Comparison of ENCODE assay signal across 8 cellular contexts in the genomic region with DNA sequence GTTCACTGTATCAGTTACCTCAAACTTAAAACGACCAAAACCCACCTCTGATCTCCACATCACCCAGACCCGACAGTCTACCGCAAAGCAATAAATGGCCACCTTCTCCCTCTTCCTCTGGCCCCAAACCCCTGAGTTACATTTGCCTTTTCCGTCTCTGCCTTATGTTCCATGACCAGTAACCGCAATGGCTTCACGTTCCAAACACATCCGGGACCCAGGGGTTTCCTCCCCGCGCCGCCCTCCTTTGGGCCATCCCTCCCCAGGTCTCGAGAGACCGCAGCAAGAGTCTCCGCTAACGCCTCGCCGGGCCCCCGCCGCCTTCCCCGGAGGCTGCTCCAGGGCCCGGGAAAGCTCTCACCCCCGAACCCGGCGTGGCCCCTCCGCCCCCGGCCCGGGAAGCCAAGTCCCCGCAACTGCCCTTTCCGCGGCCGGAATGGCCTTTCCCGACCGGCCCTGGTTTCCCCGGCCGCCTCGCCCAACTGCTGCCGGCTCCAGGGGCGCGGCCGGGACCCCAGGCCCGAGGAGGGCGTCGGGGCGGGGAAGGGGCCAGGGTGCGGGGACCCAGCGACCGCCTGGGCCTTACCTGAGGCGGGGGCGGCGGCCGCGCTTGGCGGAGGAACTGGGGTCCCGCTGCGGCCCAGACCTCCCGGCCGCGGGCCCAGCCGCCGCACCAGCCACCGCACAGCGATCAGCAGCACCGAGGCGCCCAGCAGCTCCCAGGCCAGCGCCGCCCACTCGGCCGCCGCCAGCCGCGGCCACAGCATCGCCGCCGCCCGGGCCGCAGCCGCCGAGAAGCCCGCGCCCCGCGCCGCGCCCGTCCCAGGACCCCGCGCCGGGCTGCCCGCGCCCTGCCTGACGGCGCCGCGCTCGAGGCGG. TPM values are rescaled to one million over a fixed set of nuclear protein-coding genes. Genes with fewer than 3 reads are reported as not detected.
DNase-seq lines count a peak whose midpoint lies in the region; ATAC-seq and TF ChIP-seq lines count a peak whose summit lies in the region.

TSS of gene ANKLE2 (minus strand) at position 801 of the 879 bp plus-strand sequence. CDS start at position 767, 34 bp downstream.

- intact Hi-C loops in PC-3 (cut with micrococcal nuclease), result loop anchor here (5.0 kb wide), 2 partner anchors 49 to 74 kb away; partner anchors contain the start of genes PGAM5, POLE and PXMP2

- H2AFZ ChIP-seq in PC-3 (ENCODE audit: low read length) (peak within 1 kb of the TSS; percentile 88), fibroblast of lung (ENCODE audit: low read length) (peak within 1 kb of the TSS; percentile 67), neural cell (ENCODE audit: low read depth, low read length) (peak within 1 kb of the TSS; percentile 88)

- H3K4me1 Mint-ChIP-seq in stimulated activated naive CD8-positive, alpha-beta T cell treated with anti-CD3 and anti-CD28 coated beads, Interleukin-15, amount 100 ng/mL, for 72 hours, result peaks cover 48% of the 10 kb centered on the region

- H3K27me3 Mint-ChIP-seq in stimulated activated naive CD8-positive, alpha-beta T cell treated with anti-CD3 and anti-CD28 coated beads, Interleukin-15, amount 100 ng/mL, for 72 hours, result no peaks in the 10 kb centered on the region

- POLR2A ChIA-PET in PC-3 (lab: Charles Lee; ENCODE audit: unreplicated experiment), result no interaction called here

- peak within 1 kb of the TSS; percentile 99 for H3K4me2 ChIP-seq in PC-3 (ENCODE audit: low read length)
- peak within 1 kb of the TSS; percentile 80 for H3K4me2 ChIP-seq in fibroblast of lung (ENCODE audit: extremely low read depth, insufficient read depth, low read length)
- peak within 1 kb of the TSS; percentile 76 for H3K4me2 ChIP-seq in neural cell (ENCODE audit: low read length)

- DNase-seq in AG09309 (ENCODE audit: low read depth), result peak; percentile 23
- DNase-seq in PC-3, result peak; percentile 60
- peak; percentile 49 for DNase-seq in activated T-helper 1 cell treated with Interleukin-2 at 50 U/mL for 16 hours (ENCODE audit: low read depth)
- DNase-seq in fibroblast of lung (ENCODE audit: low read depth in 2 of 2), result peak; percentile 62 to 80
- peak; percentile 56 to 81 for DNase-seq in stimulated activated naive CD8-positive, alpha-beta T cell treated with anti-CD3 and anti-CD28 coated beads, Interleukin-15, amount 100 ng/mL, for 72 hours

- peak within 1 kb of the TSS; percentile 97 to 99 for H3K4me3 Mint-ChIP-seq in stimulated activated naive CD8-positive, alpha-beta T cell treated with anti-CD3 and anti-CD28 coated beads, Interleukin-15, amount 100 ng/mL, for 72 hours

- H3K27ac ChIP-seq in PC-3 (ENCODE audit: low read length), result peak within 1 kb of the TSS; percentile 86
- peak within 1 kb of the TSS; percentile 94 for H3K27ac ChIP-seq in fibroblast of lung (ENCODE audit: insufficient read depth, low read length)
- H3K27ac ChIP-seq in neural cell (ENCODE audit: low read length), result peak within 1 kb of the TSS; percentile 91

- no peaks in the 10 kb centered on the region for H3K9me3 Mint-ChIP-seq in stimulated activated naive CD8-positive, alpha-beta T cell treated with anti-CD3 and anti-CD28 coated beads, Interleukin-15, amount 100 ng/mL, for 72 hours

- H3K9me2 ChIP-seq in PC-3 (replicated peaks; ENCODE audit: low read length), result no peaks in the 10 kb centered on the region
- H3K9me2 ChIP-seq in neural cell (ENCODE audit: insufficient read depth, low read length), result no peaks in the 10 kb centered on the region

- peaks cover 15% of the 10 kb centered on the region for H3K4me1 ChIP-seq in PC-3 (ENCODE audit: insufficient read depth, low read length)
- H3K4me1 ChIP-seq in fibroblast of lung (ENCODE audit: control insufficient read depth, extremely low read depth, insufficient read depth, low read length), result peaks cover 4% of the 10 kb centered on the region

- peaks cover 33% of the 10 kb centered on the region for H4K20me1 ChIP-seq in PC-3 (ENCODE audit: low read length)
- peaks cover 3% of the 10 kb centered on the region for H4K20me1 ChIP-seq in fibroblast of lung (ENCODE audit: control insufficient read depth, extremely low read depth, insufficient read depth, low read length)
- H4K20me1 ChIP-seq in neural cell (ENCODE audit: insufficient read depth), result no peaks in the 10 kb centered on the region

- H3K27me3 ChIP-seq in PC-3 (ENCODE audit: low read length) (no peaks in the 10 kb centered on the region), fibroblast of lung (ENCODE audit: control insufficient read depth, insufficient read depth, low read length) (no peaks in the 10 kb centered on the region), neural cell (ENCODE audit: insufficient read depth, low read depth, low read length) (no peaks in the 10 kb centered on the region)

- no peaks in the 10 kb centered on the region for H3F3A ChIP-seq in PC-3 (ENCODE audit: low read length, unreplicated experiment)
- no peaks in the 10 kb centered on the region for H3F3A ChIP-seq in neural cell (ENCODE audit: insufficient read depth, low read length, poor library complexity, severe bottlenecking)

- H3K36me3 ChIP-seq in PC-3 (ENCODE audit: low read depth, low read length), result peaks cover 7% of the 10 kb centered on the region; the same call in 1 of the 2 replicates
- H3K36me3 ChIP-seq in fibroblast of lung (ENCODE audit: control insufficient read depth, insufficient read depth, low read length), result peaks cover 2% of the 10 kb centered on the region
- H3K36me3 ChIP-seq in neural cell (ENCODE audit: insufficient read depth, low read length), result no peaks in the 10 kb centered on the region

- TF ChIP-seq RAD21 in neural cell (conservative IDR thresholded peaks at IDR 0.05), result no peak

- H3K4me3 ChIP-seq in AG09309 (ENCODE audit: control insufficient read depth, low read depth, low read length), result peak within 1 kb of the TSS; percentile 73
- H3K4me3 ChIP-seq in PC-3 (ENCODE audit: low read length), result peak within 1 kb of the TSS; percentile 77
- peak within 1 kb of the TSS; percentile 77 to 95 (median 82) for H3K4me3 ChIP-seq in fibroblast of lung (replicated peaks in 1 of 4; ENCODE audit: control extremely low read depth in 1 of 4, insufficient read depth in 1 of 4, low read depth in 3 of 4, low read length in 4 of 4)
- peak within 1 kb of the TSS; percentile 96 for H3K4me3 ChIP-seq in neural cell (ENCODE audit: low read length)

- H3K79me2 ChIP-seq in PC-3 (ENCODE audit: low read length) (peaks cover 63% of the 10 kb centered on the region), fibroblast of lung (ENCODE audit: control insufficient read depth, insufficient read depth, low read length) (peaks cover 47% of the 10 kb centered on the region), neural cell (replicated peaks; ENCODE audit: insufficient read depth, low read length) (peaks cover 39% of the 10 kb centered on the region)

- TF ChIP-seq CTCF in AG09309 (IDR thresholded peaks at IDR 0.05; ENCODE audit: control insufficient read depth, insufficient read depth, low read depth, low read length, missing control alignments) (no peak), PC-3 (conservative IDR thresholded peaks at IDR 0.05; ENCODE audit: low read depth, low read length) (no peak), fibroblast of lung (conservative IDR thresholded peaks at IDR 0.05 in 1 of 2, IDR thresholded peaks at IDR 0.05 in 1 of 2; ENCODE audit: low read depth in 1 of 2, low read length in 2 of 2) (no peak), neural cell (IDR thresholded peaks at IDR 0.05; ENCODE audit: poor library complexity, severe bottlenecking) (no peak)

- ATAC-seq in GM18867 (IDR thresholded peaks at IDR 0.05; ENCODE audit: unreplicated experiment) (peak; percentile 32), HG03103 (IDR thresholded peaks at IDR 0.05; ENCODE audit: low read depth, unreplicated experiment) (peak; percentile 27), PC-3 (peak; percentile 42)
- ATAC-seq in stimulated activated naive CD8-positive, alpha-beta T cell treated with anti-CD3 and anti-CD28 coated beads, Interleukin-15, amount 100 ng/mL, for 72 hours, result peak; percentile 68

- TF ChIP-seq EP300 in neural cell (conservative IDR thresholded peaks at IDR 0.05; ENCODE audit: poor library complexity, severe bottlenecking), result no peak

- peak within 1 kb of the TSS; percentile 98 for H3K27ac Mint-ChIP-seq in stimulated activated naive CD8-positive, alpha-beta T cell treated with anti-CD3 and anti-CD28 coated beads, Interleukin-15, amount 100 ng/mL, for 72 hours

- peak within 1 kb of the TSS; percentile 99 for H3K9ac ChIP-seq in PC-3 (ENCODE audit: low read length)
- H3K9ac ChIP-seq in fibroblast of lung (ENCODE audit: insufficient read depth, low read length), result peak within 1 kb of the TSS; percentile 89
- H3K9ac ChIP-seq in neural cell (ENCODE audit: low read length), result peak within 1 kb of the TSS; percentile 89

- CTCF ChIA-PET in PC-3 (lab: Charles Lee), result no interaction called here

- H3K9me3 ChIP-seq in PC-3 (ENCODE audit: low read length) (no peaks in the 10 kb centered on the region), fibroblast of lung (ENCODE audit: control insufficient read depth, insufficient read depth, low read depth, low read length) (no peaks in the 10 kb centered on the region), neural cell (ENCODE audit: low read length) (no peaks in the 10 kb centered on the region)

- no TSS peak for BruUV-seq in PC-3 (replicated peaks; lab: Mats Ljungman, UMichigan)

TF ChIP-seq in neural cell, 6 proteins besides CTCF, POLR2A, EP300 and RAD21:
- no peak for TF ChIP-seq POLR2AphosphoS5 (IDR thresholded peaks at IDR 0.05)
- TF ChIP-seq MXI1 (conservative IDR thresholded peaks at IDR 0.05; ENCODE audit: poor library complexity, severe bottlenecking), result peak; percentile 13

RNA-seq across cellular contexts. Expression of gene ANKLE2, which starts in this region (rescaled TPM):
- 85.2 and 85.9 TPM in 2 replicates for total RNA-seq in PC-3 (2014; rRNA removed)
- total RNA-seq in fibroblast of lung, result 45.5 and 55.8 TPM in 2 replicates
- polyA plus RNA-seq in fibroblast of lung, result 54.5 and 55.9 TPM in 2 replicates
- polyA plus RNA-seq in fibroblast of lung (2012), result 45.9 and 53.9 TPM in 2 replicates
- 289 and 656 TPM in 2 replicates for polyA minus RNA-seq in fibroblast of lung (ENCODE audit: low replicate concordance)
- polyA plus RNA-seq in neural cell, result 69.9 and 72.3 TPM in 2 replicates
- 73.6 and 77.9 TPM in 2 replicates for polyA minus RNA-seq in neural cell

Comparison
In these comparisons a context has a peak if more than half of its experiments do, and no peak if none do; other contexts are left out.
1. Peak in every context shown above with its lines: DNase-seq, ATAC-seq, H3K4me3 ChIP-seq and H3K27ac ChIP-seq.